Comparison of ENCODE assay signal across 8 cellular contexts in genomic region chr2:112646791-112647720, GRCh38. TPM values are rescaled to one million over a fixed set of nuclear protein-coding genes. Genes with fewer than 3 reads are reported as not detected.
DNase-seq lines count a peak whose midpoint lies in the region; ATAC-seq lines count a peak whose summit lies in the region.

No MANE protein-coding gene starts in this region.

- peak overlapping the region in 2 of 5 donors; percentile 78 to 83 for H3K9ac ChIP-seq in subcutaneous abdominal adipose tissue (ENCODE audit: low read length in 5 of 5)

- no peak for ATAC-seq in activated T-cell treated with anti-CD3 and anti-CD28 coated beads, Interleukin-2, amount 50 U/mL, for 72 hours (replicated peaks in 1 of 2)
- ATAC-seq in GM19035 (IDR thresholded peaks at IDR 0.05; ENCODE audit: unreplicated experiment) (no peak), GM18858 (IDR thresholded peaks at IDR 0.05; ENCODE audit: unreplicated experiment) (no peak), GM21367 (IDR thresholded peaks at IDR 0.05; ENCODE audit: unreplicated experiment) (no peak)

- in situ Hi-C loops in Caki2 (cut with HindIII; ENCODE audit: low pct_unique_long_range_greater_than_20kb, low sequenced_read_pairs): no loop called here

- H3K9me3 ChIP-seq in subcutaneous abdominal adipose tissue (ENCODE audit: control insufficient read depth in 5 of 5, low read length in 5 of 5): no peaks in the 10 kb centered on the region

- peak overlapping the region; percentile 94 to 99 for H3K4me3 Mint-ChIP-seq in activated T-cell treated with anti-CD3 and anti-CD28 coated beads, Interleukin-2, amount 50 U/mL, for 72 hours

- peak overlapping the region; percentile 96 for H3K27ac Mint-ChIP-seq in activated T-cell treated with anti-CD3 and anti-CD28 coated beads, Interleukin-2, amount 50 U/mL, for 72 hours

- no peaks in the 10 kb centered on the region for H3K9me3 Mint-ChIP-seq in activated T-cell treated with anti-CD3 and anti-CD28 coated beads, Interleukin-2, amount 50 U/mL, for 72 hours

- peaks cover 15 to 32% (median 23%) of the 10 kb centered on the region in 5 donors for H3K36me3 ChIP-seq in subcutaneous abdominal adipose tissue (ENCODE audit: control insufficient read depth in 5 of 5, insufficient read depth in 5 of 5, low read length in 5 of 5)

- peaks cover 7% of the 10 kb centered on the region for H3K27me3 Mint-ChIP-seq in activated T-cell treated with anti-CD3 and anti-CD28 coated beads, Interleukin-2, amount 50 U/mL, for 72 hours (ENCODE audit: low read depth)

- H3K27me3 ChIP-seq in subcutaneous abdominal adipose tissue (ENCODE audit: control insufficient read depth in 5 of 5, insufficient read depth in 4 of 5, low read length in 5 of 5): no peaks in the 10 kb centered on the region

- DNase-seq in Caki2 (ENCODE audit: low read depth): peak; percentile 47
- no peak for DNase-seq in Jurkat, Clone E6-1 (ENCODE audit: low read depth, low spot score)
- DNase-seq in activated T-cell treated with anti-CD3 and anti-CD28 coated beads, Interleukin-2, amount 50 U/mL, for 72 hours: no peak
- peak; percentile 41 for DNase-seq in iris pigment epithelial cell (ENCODE audit: low read depth)

- peaks cover 73% of the 10 kb centered on the region for H3K4me1 Mint-ChIP-seq in activated T-cell treated with anti-CD3 and anti-CD28 coated beads, Interleukin-2, amount 50 U/mL, for 72 hours (ENCODE audit: low read depth)

- H3K4me3 ChIP-seq in Jurkat, Clone E6-1 (ENCODE audit: low read length): peak overlapping the region; percentile 84
- peak overlapping the region; percentile 79 to 90 (median 81) for H3K4me3 ChIP-seq in subcutaneous abdominal adipose tissue (ENCODE audit: low read depth in 1 of 5, low read length in 5 of 5)

- H3K27ac ChIP-seq in subcutaneous abdominal adipose tissue (ENCODE audit: low read depth, low read length): no peak overlapping the region

- peaks cover 6 to 31% (median 26%) of the 10 kb centered on the region in 5 donors for H3K4me1 ChIP-seq in subcutaneous abdominal adipose tissue (ENCODE audit: control insufficient read depth in 5 of 5, insufficient read depth in 5 of 5, low read length in 5 of 5)

- H3K36me3 Mint-ChIP-seq in activated T-cell treated with anti-CD3 and anti-CD28 coated beads, Interleukin-2, amount 50 U/mL, for 72 hours (ENCODE audit: insufficient read depth in 2 of 2): peaks cover 16 to 36% of the 10 kb centered on the region in 2 donors

RNA-seq across cellular contexts. Expression of gene SLC20A1, which starts 1.3 kb away (rescaled TPM):
- 79.6 and 85.8 TPM in 2 replicates for total RNA-seq in Caki2 (2014; rRNA removed; shearing (Covaris generic); ENCODE audit: low replicate concordance)
- polyA plus RNA-seq in Jurkat, Clone E6-1 (2012; ENCODE audit: insufficient read depth, insufficient read length): 55.1 TPM
- 10 to 100 TPM; 54.3 to 66.1 TPM for total RNA-seq in activated T-cell treated with anti-CD3 and anti-CD28 coated beads, Interleukin-2, amount 50 U/mL, for 72 hours

Comparison
In these comparisons a context has a peak if more than half of its experiments do, and no peak if none do; other contexts are left out.
1. DNase-seq: peak in Caki2 (single experiment) and iris pigment epithelial cell (single experiment); none in Jurkat, Clone E6-1 (single experiment) and activated T-cell treated with anti-CD3 and anti-CD28 coated beads, Interleukin-2, amount 50 U/mL, for 72 hours (0 of 2).